ENCODE assay signal across 13 cellular contexts in genomic region chr16:30366511-30366910, GRCh38. TPM values are rescaled to one million over a fixed set of nuclear protein-coding genes. Genes with fewer than 3 reads are reported as not detected.
DNase-seq lines count a peak whose midpoint lies in the region; ATAC-seq and TF ChIP-seq lines count a peak whose summit lies in the region.
"Had no signal": no experiment of that assay in that cellular context is flagged by ENCODE, and none has a peak within 500 bp of the region (broad histone marks: within the 10 kb centered on the region; RNA-seq: fewer than 3 reads in every experiment).

No MANE protein-coding gene starts in this region.

- DNase-seq in CD4-positive, CD25-positive, alpha-beta regulatory T cell: no peak
- DNase-seq in PC-3 (peak; percentile 67), foreskin fibroblast (no peak), NCI-H446 (lab: John Stamatoyannopoulos, UW) (no peak), Calu3 (no peak)
- DNase-seq: activated CD4-positive, alpha-beta T cell treated with anti-CD3 and anti-CD28 coated beads, Interleukin-2, amount 50 U/mL, for 48 hours; midbrain; NCI-H1417 treated with DMSO at 0.1 percent for 48 hours; NCI-H82; upper lobe of right lung had no signal

- BruUV-seq in PC-3 (replicated peaks; lab: Mats Ljungman, UMichigan): no TSS peak
- BruUV-seq in Calu3 (replicated peaks; lab: Mats Ljungman, UMichigan): no TSS peak

- peak overlapping the region; percentile 16 to 92 (median 82) for H3K4me3 Mint-ChIP-seq in CD4-positive, CD25-positive, alpha-beta regulatory T cell
- H3K4me3 Mint-ChIP-seq in Calu3 (ENCODE audit: low read depth, unreplicated experiment): no peak overlapping the region

- H3F3A ChIP-seq in PC-3 (ENCODE audit: low read length, unreplicated experiment): no peaks in the 10 kb centered on the region

- CTCF ChIA-PET in PC-3 (lab: Charles Lee): no interaction called here
- CTCF ChIA-PET in Calu3 (lab: Charles Lee): no interaction called here

- peaks cover 19% of the 10 kb centered on the region for H4K20me1 ChIP-seq in PC-3 (ENCODE audit: low read length)

- H3K27ac ChIP-seq in CD4-positive, CD25-positive, alpha-beta regulatory T cell (ENCODE audit: insufficient read depth, low read length, poor library complexity, severe bottlenecking): peak overlapping the region; percentile 30
- peak overlapping the region; percentile 55 for H3K27ac ChIP-seq in PC-3 (ENCODE audit: low read length)
- H3K27ac ChIP-seq: ascending aorta, upper lobe of right lung had no signal

- H3K4me1 ChIP-seq in CD4-positive, CD25-positive, alpha-beta regulatory T cell (ENCODE audit: control insufficient read depth, insufficient read depth, low read length, poor library complexity, severe bottlenecking): peaks cover 40% of the 10 kb centered on the region
- peaks cover 19% of the 10 kb centered on the region for H3K4me1 ChIP-seq in PC-3 (ENCODE audit: insufficient read depth, low read length)

- no peaks in the 10 kb centered on the region for H3K27me3 ChIP-seq in CD4-positive, CD25-positive, alpha-beta regulatory T cell (ENCODE audit: control insufficient read depth, insufficient read depth, low read length)
- no peaks in the 10 kb centered on the region for H3K27me3 ChIP-seq in PC-3 (ENCODE audit: low read length)
- H3K27me3 ChIP-seq: ascending aorta, upper lobe of right lung had no signal

- no peaks in the 10 kb centered on the region for H3K27me3 Mint-ChIP-seq in CD4-positive, CD25-positive, alpha-beta regulatory T cell
- H3K27me3 Mint-ChIP-seq in Calu3 (ENCODE audit: unreplicated experiment): peaks cover 14% of the 10 kb centered on the region

- peaks cover 20% of the 10 kb centered on the region for H3K36me3 ChIP-seq in CD4-positive, CD25-positive, alpha-beta regulatory T cell (ENCODE audit: control insufficient read depth, insufficient read depth, low read length)
- H3K36me3 ChIP-seq in PC-3 (ENCODE audit: low read depth, low read length): no peaks in the 10 kb centered on the region; the same call in 1 of the 2 replicates

- H3K36me3 Mint-ChIP-seq in CD4-positive, CD25-positive, alpha-beta regulatory T cell: peaks cover 23% of the 10 kb centered on the region
- peaks cover 70% of the 10 kb centered on the region for H3K36me3 Mint-ChIP-seq in Calu3 (ENCODE audit: insufficient read depth, unreplicated experiment)

- peaks cover 75% of the 10 kb centered on the region for H3K79me2 ChIP-seq in PC-3 (ENCODE audit: low read length)

- H3K9ac ChIP-seq in PC-3 (ENCODE audit: low read length): no peak overlapping the region; the same call in 1 of the 2 replicates

- intact Hi-C loops in PC-3 (cut with micrococcal nuclease): loop anchor here (5.0 kb wide), 1 partner anchor 41 kb away; the partner anchor contains the start of gene ZNF771
- intact Hi-C loops in Calu3 (cut with micrococcal nuclease; ENCODE audit: unreplicated experiment): no loop called here

- no peak for ATAC-seq in CD4-positive, CD25-positive, alpha-beta regulatory T cell (ENCODE audit: low read depth in 2 of 2)
- peak; percentile 1; the same call in 1 of the 2 replicates for ATAC-seq in PC-3
- no peak for ATAC-seq in HG03520 (IDR thresholded peaks at IDR 0.05; ENCODE audit: unreplicated experiment)
- ATAC-seq: upper lobe of right lung had no signal

- TF ChIP-seq CTCF in PC-3 (conservative IDR thresholded peaks at IDR 0.05; ENCODE audit: low read depth, low read length) (no peak), foreskin fibroblast (IDR thresholded peaks at IDR 0.05; ENCODE audit: low read depth, low read length) (no peak), Calu3 (IDR thresholded peaks at IDR 0.05; ENCODE audit: unreplicated experiment) (no peak)

- H3K9me2 ChIP-seq in PC-3 (replicated peaks; ENCODE audit: low read length): no peaks in the 10 kb centered on the region

- H3K4me3 ChIP-seq in CD4-positive, CD25-positive, alpha-beta regulatory T cell (ENCODE audit: low read depth, low read length): no peak overlapping the region
- H3K4me3 ChIP-seq in PC-3 (ENCODE audit: low read length) (peak overlapping the region; percentile 94), foreskin fibroblast (ENCODE audit: low read depth in 1 of 2, low read length in 2 of 2) (peak overlapping the region; percentile 89 to 93)

- H3K4me2 ChIP-seq in PC-3 (ENCODE audit: low read length): peak overlapping the region; percentile 100

- H3K4me1 Mint-ChIP-seq in CD4-positive, CD25-positive, alpha-beta regulatory T cell: peaks cover 6 to 59% (median 43%) of the 10 kb centered on the region in 4 donors
- H3K4me1 Mint-ChIP-seq in Calu3 (ENCODE audit: low read depth, unreplicated experiment): peaks cover 36% of the 10 kb centered on the region

- no peak overlapping the region for H2AFZ ChIP-seq in PC-3 (ENCODE audit: low read length)

- no peaks in the 10 kb centered on the region for H3K9me3 ChIP-seq in CD4-positive, CD25-positive, alpha-beta regulatory T cell (ENCODE audit: control insufficient read depth in 2 of 2, low read length in 2 of 2)
- no peaks in the 10 kb centered on the region for H3K9me3 ChIP-seq in PC-3 (ENCODE audit: low read length)
- H3K9me3 ChIP-seq: ascending aorta, upper lobe of right lung had no signal

- POLR2A ChIA-PET in PC-3 (lab: Charles Lee; ENCODE audit: unreplicated experiment): no interaction called here

- peak overlapping the region in 2 of 3 donors; percentile 22 to 84 for H3K27ac Mint-ChIP-seq in CD4-positive, CD25-positive, alpha-beta regulatory T cell
- no peak overlapping the region for H3K27ac Mint-ChIP-seq in Calu3 (ENCODE audit: unreplicated experiment)

- no peaks in the 10 kb centered on the region for H3K9me3 Mint-ChIP-seq in CD4-positive, CD25-positive, alpha-beta regulatory T cell
- H3K9me3 Mint-ChIP-seq in Calu3 (ENCODE audit: low read depth, unreplicated experiment): no peaks in the 10 kb centered on the region

RNA-seq across cellular contexts. Expression of gene TBC1D10B, which starts 3.8 kb away (rescaled TPM):
- total RNA-seq in CD4-positive, CD25-positive, alpha-beta regulatory T cell: 32.2 TPM
- polyA plus RNA-seq in CD4-positive, CD25-positive, alpha-beta regulatory T cell: 10 to 100 TPM in 1 of 4 donors, 1 to 10 TPM in 3; 7.1 to 11.7 (median 8.2) TPM
- total RNA-seq in PC-3 (2014; rRNA removed) (36.0 and 52.4 TPM in 2 replicates), Calu3 (2022) (66.4 and 69.5 TPM in 2 replicates)

RNA-seq across cellular contexts. Expression of gene MYL11, which starts 8.1 kb away (rescaled TPM):
- 4.1 TPM for total RNA-seq in CD4-positive, CD25-positive, alpha-beta regulatory T cell
- polyA plus RNA-seq in CD4-positive, CD25-positive, alpha-beta regulatory T cell: 1 to 10 TPM in 1 of 4 donors, not detected in 3; 1.7 TPM
- total RNA-seq in PC-3 (2014; rRNA removed) (not detected in 2 replicates), Calu3 (2022) (not detected in 2 replicates)
- total RNA-seq: ascending aorta, upper lobe of right lung had no signal
- polyA plus RNA-seq: endothelial cell of umbilical vein had no signal

RNA-seq across cellular contexts. Expression of gene CD2BP2, which starts 11.4 kb away (rescaled TPM):
- 46.7 TPM for total RNA-seq in CD4-positive, CD25-positive, alpha-beta regulatory T cell
- polyA plus RNA-seq in CD4-positive, CD25-positive, alpha-beta regulatory T cell: 10 to 100 TPM; 33.5 to 42.1 (median 37.2) TPM
- 30.0 and 43.3 TPM in 2 replicates for total RNA-seq in PC-3 (2014; rRNA removed)
- total RNA-seq in Calu3 (2022): 65.8 and 82.6 TPM in 2 replicates

RNA-seq across cellular contexts. Expression of gene SEPTIN1, which starts 15.8 kb away (rescaled TPM):
- 198 TPM for total RNA-seq in CD4-positive, CD25-positive, alpha-beta regulatory T cell
- 100 to 1,000 TPM; 157 to 205 (median 170) TPM for polyA plus RNA-seq in CD4-positive, CD25-positive, alpha-beta regulatory T cell
- total RNA-seq in PC-3 (2014; rRNA removed): 0.55 TPM in 1 of 2 replicates, not detected in the other
- 1.5 and 1.9 TPM in 2 replicates for total RNA-seq in Calu3 (2022)
- total RNA-seq: ascending aorta had no signal

RNA-seq across cellular contexts. Expression of gene ZNF48, which starts 28.7 kb away (rescaled TPM):
- total RNA-seq in CD4-positive, CD25-positive, alpha-beta regulatory T cell: 6.0 TPM
- 1 to 10 TPM; 4.5 to 8.0 (median 6.7) TPM for polyA plus RNA-seq in CD4-positive, CD25-positive, alpha-beta regulatory T cell
- total RNA-seq in PC-3 (2014; rRNA removed) (8.9 and 14.2 TPM in 2 replicates), Calu3 (2022) (21.2 and 24.8 TPM in 2 replicates)
